ENCODE assay signal across 2 cellular contexts in the genomic region with DNA sequence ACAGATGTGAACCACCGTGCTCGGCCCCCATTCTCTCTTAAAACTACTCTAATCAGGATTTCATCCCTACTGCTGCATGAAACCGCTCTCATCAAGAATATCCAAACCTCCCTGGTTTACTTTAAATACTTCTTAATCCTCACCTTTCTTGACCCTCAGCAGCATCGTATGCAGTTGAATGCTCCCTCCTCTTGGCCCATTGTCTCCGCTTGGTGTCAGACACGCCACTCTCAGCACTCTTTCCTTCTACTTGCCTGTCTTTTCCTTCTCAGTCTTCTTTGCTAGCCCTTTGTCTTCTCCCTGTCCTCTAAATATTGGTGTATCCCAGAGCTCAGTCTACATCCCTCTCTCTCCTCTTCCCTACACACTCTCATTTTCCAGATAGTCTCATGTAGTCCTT.
TF ChIP-seq lines count a peak whose summit lies in the region.

No MANE protein-coding gene starts in this region.

TF ChIP-seq in GM23338, 12 proteins besides CTCF, POLR2A, EP300 and RAD21 (continued from another document):
- TF ChIP-seq, protein P1, sequence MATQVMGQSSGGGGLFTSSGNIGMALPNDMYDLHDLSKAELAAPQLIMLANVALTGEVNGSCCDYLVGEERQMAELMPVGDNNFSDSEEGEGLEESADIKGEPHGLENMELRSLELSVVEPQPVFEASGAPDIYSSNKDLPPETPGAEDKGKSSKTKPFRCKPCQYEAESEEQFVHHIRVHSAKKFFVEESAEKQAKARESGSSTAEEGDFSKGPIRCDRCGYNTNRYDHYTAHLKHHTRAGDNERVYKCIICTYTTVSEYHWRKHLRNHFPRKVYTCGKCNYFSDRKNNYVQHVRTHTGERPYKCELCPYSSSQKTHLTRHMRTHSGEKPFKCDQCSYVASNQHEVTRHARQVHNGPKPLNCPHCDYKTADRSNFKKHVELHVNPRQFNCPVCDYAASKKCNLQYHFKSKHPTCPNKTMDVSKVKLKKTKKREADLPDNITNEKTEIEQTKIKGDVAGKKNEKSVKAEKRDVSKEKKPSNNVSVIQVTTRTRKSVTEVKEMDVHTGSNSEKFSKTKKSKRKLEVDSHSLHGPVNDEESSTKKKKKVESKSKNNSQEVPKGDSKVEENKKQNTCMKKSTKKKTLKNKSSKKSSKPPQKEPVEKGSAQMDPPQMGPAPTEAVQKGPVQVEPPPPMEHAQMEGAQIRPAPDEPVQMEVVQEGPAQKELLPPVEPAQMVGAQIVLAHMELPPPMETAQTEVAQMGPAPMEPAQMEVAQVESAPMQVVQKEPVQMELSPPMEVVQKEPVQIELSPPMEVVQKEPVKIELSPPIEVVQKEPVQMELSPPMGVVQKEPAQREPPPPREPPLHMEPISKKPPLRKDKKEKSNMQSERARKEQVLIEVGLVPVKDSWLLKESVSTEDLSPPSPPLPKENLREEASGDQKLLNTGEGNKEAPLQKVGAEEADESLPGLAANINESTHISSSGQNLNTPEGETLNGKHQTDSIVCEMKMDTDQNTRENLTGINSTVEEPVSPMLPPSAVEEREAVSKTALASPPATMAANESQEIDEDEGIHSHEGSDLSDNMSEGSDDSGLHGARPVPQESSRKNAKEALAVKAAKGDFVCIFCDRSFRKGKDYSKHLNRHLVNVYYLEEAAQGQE (IDR thresholded peaks at IDR 0.05; ENCODE audit: unreplicated experiment): no peak

TF ChIP-seq in WTC11, 78 proteins besides CTCF, POLR2A, EP300 and RAD21:
- TF ChIP-seq, protein P2, sequence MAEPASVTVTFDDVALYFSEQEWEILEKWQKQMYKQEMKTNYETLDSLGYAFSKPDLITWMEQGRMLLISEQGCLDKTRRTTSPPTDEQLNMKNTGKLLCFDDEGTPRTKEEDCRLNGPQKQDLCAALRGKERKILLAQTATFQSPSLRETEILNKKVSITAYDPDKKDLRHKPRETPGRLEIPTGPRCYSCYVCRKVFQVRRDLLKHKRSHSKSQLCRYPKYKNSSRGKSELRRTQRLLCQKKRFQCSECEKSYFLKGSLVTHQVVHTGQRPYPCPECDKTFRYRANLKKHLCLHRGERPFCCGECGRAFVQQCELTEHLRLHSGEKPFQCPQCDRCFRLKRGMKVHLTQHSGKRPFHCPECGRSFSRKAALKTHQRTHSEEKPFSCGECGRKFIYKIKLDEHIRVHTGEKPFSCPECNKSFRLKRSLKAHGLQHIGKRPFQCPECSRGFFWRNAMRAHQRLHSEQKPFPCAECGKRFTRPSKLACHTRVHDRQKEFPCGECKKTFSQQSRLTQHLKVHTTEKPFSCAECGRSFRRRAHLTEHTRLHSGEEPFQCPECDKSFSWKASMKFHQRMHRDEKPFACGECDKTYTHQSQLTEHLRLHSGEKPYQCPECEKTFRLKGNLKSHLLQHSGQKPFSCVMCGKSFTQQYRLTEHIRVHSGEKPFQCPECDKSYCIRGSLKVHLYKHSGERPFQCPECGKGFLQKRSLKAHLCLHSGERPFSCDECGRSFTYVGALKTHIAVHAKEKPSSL (CRISPR knock-in tag; conservative IDR thresholded peaks at IDR 0.05): no peak
- TF ChIP-seq, protein P3, sequence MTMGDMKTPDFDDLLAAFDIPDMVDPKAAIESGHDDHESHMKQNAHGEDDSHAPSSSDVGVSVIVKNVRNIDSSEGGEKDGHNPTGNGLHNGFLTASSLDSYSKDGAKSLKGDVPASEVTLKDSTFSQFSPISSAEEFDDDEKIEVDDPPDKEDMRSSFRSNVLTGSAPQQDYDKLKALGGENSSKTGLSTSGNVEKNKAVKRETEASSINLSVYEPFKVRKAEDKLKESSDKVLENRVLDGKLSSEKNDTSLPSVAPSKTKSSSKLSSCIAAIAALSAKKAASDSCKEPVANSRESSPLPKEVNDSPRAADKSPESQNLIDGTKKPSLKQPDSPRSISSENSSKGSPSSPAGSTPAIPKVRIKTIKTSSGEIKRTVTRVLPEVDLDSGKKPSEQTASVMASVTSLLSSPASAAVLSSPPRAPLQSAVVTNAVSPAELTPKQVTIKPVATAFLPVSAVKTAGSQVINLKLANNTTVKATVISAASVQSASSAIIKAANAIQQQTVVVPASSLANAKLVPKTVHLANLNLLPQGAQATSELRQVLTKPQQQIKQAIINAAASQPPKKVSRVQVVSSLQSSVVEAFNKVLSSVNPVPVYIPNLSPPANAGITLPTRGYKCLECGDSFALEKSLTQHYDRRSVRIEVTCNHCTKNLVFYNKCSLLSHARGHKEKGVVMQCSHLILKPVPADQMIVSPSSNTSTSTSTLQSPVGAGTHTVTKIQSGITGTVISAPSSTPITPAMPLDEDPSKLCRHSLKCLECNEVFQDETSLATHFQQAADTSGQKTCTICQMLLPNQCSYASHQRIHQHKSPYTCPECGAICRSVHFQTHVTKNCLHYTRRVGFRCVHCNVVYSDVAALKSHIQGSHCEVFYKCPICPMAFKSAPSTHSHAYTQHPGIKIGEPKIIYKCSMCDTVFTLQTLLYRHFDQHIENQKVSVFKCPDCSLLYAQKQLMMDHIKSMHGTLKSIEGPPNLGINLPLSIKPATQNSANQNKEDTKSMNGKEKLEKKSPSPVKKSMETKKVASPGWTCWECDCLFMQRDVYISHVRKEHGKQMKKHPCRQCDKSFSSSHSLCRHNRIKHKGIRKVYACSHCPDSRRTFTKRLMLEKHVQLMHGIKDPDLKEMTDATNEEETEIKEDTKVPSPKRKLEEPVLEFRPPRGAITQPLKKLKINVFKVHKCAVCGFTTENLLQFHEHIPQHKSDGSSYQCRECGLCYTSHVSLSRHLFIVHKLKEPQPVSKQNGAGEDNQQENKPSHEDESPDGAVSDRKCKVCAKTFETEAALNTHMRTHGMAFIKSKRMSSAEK (CRISPR knock-in tag; IDR thresholded peaks at IDR 0.05; ENCODE audit: borderline replicate concordance): no peak
- TF ChIP-seq, protein P4, sequence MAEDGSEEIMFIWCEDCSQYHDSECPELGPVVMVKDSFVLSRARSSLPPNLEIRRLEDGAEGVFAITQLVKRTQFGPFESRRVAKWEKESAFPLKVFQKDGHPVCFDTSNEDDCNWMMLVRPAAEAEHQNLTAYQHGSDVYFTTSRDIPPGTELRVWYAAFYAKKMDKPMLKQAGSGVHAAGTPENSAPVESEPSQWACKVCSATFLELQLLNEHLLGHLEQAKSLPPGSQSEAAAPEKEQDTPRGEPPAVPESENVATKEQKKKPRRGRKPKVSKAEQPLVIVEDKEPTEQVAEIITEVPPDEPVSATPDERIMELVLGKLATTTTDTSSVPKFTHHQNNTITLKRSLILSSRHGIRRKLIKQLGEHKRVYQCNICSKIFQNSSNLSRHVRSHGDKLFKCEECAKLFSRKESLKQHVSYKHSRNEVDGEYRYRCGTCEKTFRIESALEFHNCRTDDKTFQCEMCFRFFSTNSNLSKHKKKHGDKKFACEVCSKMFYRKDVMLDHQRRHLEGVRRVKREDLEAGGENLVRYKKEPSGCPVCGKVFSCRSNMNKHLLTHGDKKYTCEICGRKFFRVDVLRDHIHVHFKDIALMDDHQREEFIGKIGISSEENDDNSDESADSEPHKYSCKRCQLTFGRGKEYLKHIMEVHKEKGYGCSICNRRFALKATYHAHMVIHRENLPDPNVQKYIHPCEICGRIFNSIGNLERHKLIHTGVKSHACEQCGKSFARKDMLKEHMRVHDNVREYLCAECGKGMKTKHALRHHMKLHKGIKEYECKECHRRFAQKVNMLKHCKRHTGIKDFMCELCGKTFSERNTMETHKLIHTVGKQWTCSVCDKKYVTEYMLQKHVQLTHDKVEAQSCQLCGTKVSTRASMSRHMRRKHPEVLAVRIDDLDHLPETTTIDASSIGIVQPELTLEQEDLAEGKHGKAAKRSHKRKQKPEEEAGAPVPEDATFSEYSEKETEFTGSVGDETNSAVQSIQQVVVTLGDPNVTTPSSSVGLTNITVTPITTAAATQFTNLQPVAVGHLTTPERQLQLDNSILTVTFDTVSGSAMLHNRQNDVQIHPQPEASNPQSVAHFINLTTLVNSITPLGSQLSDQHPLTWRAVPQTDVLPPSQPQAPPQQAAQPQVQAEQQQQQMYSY (CRISPR knock-in tag; IDR thresholded peaks at IDR 0.05): no peak
- TF ChIP-seq JAZF1 (CRISPR knock-in tag; IDR thresholded peaks at IDR 0.05) (no peak), SMAD4 (CRISPR knock-in tag; IDR thresholded peaks at IDR 0.05) (no peak), PRRX2 (CRISPR knock-in tag; IDR thresholded peaks at IDR 0.05) (no peak), NR2C2 (CRISPR knock-in tag; IDR thresholded peaks at IDR 0.05) (no peak), ZNF671 (CRISPR knock-in tag; IDR thresholded peaks at IDR 0.05) (no peak), MXD4 (CRISPR knock-in tag; IDR thresholded peaks at IDR 0.05; ENCODE audit: borderline replicate concordance) (no peak), SOX15 (CRISPR knock-in tag; IDR thresholded peaks at IDR 0.05) (no peak)
- TF ChIP-seq, protein P5, sequence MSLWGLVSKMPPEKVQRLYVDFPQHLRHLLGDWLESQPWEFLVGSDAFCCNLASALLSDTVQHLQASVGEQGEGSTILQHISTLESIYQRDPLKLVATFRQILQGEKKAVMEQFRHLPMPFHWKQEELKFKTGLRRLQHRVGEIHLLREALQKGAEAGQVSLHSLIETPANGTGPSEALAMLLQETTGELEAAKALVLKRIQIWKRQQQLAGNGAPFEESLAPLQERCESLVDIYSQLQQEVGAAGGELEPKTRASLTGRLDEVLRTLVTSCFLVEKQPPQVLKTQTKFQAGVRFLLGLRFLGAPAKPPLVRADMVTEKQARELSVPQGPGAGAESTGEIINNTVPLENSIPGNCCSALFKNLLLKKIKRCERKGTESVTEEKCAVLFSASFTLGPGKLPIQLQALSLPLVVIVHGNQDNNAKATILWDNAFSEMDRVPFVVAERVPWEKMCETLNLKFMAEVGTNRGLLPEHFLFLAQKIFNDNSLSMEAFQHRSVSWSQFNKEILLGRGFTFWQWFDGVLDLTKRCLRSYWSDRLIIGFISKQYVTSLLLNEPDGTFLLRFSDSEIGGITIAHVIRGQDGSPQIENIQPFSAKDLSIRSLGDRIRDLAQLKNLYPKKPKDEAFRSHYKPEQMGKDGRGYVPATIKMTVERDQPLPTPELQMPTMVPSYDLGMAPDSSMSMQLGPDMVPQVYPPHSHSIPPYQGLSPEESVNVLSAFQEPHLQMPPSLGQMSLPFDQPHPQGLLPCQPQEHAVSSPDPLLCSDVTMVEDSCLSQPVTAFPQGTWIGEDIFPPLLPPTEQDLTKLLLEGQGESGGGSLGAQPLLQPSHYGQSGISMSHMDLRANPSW (CRISPR knock-in tag; conservative IDR thresholded peaks at IDR 0.05; ENCODE audit: low read depth): no peak
- TF ChIP-seq, protein P6, sequence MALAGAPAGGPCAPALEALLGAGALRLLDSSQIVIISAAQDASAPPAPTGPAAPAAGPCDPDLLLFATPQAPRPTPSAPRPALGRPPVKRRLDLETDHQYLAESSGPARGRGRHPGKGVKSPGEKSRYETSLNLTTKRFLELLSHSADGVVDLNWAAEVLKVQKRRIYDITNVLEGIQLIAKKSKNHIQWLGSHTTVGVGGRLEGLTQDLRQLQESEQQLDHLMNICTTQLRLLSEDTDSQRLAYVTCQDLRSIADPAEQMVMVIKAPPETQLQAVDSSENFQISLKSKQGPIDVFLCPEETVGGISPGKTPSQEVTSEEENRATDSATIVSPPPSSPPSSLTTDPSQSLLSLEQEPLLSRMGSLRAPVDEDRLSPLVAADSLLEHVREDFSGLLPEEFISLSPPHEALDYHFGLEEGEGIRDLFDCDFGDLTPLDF (CRISPR knock-in tag; IDR thresholded peaks at IDR 0.05): no peak
